Comparison of ENCODE assay signal across 22 cellular contexts in the genomic region with DNA sequence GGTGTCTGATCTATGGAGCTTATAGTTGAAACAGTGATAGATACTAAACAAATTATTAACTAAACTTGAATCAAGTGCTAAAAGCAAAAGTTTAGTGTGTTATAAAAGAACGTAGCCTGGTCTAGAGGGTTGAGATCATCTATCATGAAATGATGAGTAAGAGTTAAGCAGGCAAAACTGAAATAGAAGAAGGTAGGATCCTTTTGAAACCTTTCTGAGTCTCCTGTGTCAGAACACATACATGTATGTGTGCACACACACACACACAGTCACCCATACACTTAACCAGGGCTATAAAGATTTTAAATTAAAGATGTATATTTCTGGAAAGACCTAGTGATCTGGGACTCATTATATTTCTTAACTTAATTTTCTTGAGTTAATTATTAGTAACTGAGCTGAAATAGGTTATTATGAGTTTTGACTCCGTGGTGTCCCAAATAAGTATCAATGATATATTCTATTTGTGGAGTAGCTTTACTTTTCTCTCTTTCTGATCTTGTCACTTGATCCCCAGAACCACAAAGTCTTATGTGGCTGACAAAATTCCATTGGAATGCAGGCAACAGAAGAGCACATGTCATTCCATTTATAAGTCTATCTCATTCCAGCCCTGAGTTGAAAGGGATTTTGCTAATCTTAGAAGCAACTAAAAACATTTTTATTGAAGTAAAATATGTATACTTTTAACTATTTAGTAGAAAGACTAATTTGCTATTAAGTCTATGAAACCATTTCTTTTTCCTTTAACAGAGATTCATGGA.
DNase-seq lines count a peak whose midpoint lies in the region; ATAC-seq, FAIRE-seq and TF ChIP-seq lines count a peak whose summit lies in the region.
"Had no signal": no experiment of that assay in that cellular context is flagged by ENCODE, and none has a peak within 500 bp of the region (broad histone marks: within the 10 kb centered on the region; RNA-seq: fewer than 3 reads in every experiment).

No MANE protein-coding gene starts in this region.

- POLR2A ChIA-PET in T-cell (lab: Charles Lee) = no interaction called here

- no peak for ATAC-seq in heart left ventricle
- ATAC-seq in right cardiac atrium = no peak
- no peak for ATAC-seq in esophagus mucosa
- ATAC-seq in T-cell (replicated peaks in 1 of 4) = no peak
- ATAC-seq: left lung; stimulated activated naive CD8-positive, alpha-beta T cell treated with anti-CD3 and anti-CD28 coated beads, Interleukin-15, Interleukin-2, amounts not matched to agents 100 U/mL and 50 U/mL, for 24 hours had no signal

- H3K36me3 Mint-ChIP-seq in astrocyte (ENCODE audit: low read depth, unreplicated experiment) = no peaks in the 10 kb centered on the region
- H3K36me3 Mint-ChIP-seq in T-cell = no peaks in the 10 kb centered on the region
- H3K36me3 Mint-ChIP-seq: activated naive CD4-positive, alpha-beta T cell treated with anti-CD3 and anti-CD28 coated beads, Interleukin-2, amount 50 U/mL, for 24 hours had no signal

- FAIRE-seq in astrocyte (lab: Jason Lieb, UNC) = peak; percentile 67
- FAIRE-seq: HTR-8/SVneo had no signal

- TF ChIP-seq CTCF in heart left ventricle (IDR thresholded peaks at IDR 0.05) = no peak
- TF ChIP-seq CTCF in astrocyte (IDR thresholded peaks at IDR 0.05; ENCODE audit: insufficient read depth, low read depth, low read length) = no peak
- TF ChIP-seq CTCF in tibial artery (IDR thresholded peaks at IDR 0.05) = no peak

- no peaks in the 10 kb centered on the region for H3K9me3 Mint-ChIP-seq in astrocyte (ENCODE audit: unreplicated experiment)
- no peaks in the 10 kb centered on the region for H3K9me3 Mint-ChIP-seq in T-cell
- H3K9me3 Mint-ChIP-seq: activated naive CD4-positive, alpha-beta T cell treated with anti-CD3 and anti-CD28 coated beads, Interleukin-2, amount 50 U/mL, for 24 hours; activated T-cell treated with anti-CD3 and anti-CD28 coated beads, Interleukin-2, amount 50 U/mL, for 24 hours had no signal

- H3K4me3 Mint-ChIP-seq in astrocyte (ENCODE audit: unreplicated experiment) = no peak overlapping the region
- no peak overlapping the region for H3K4me3 Mint-ChIP-seq in T-cell
- H3K4me3 Mint-ChIP-seq: activated naive CD4-positive, alpha-beta T cell treated with anti-CD3 and anti-CD28 coated beads, Interleukin-2, amount 50 U/mL, for 24 hours; activated T-cell treated with anti-CD3 and anti-CD28 coated beads, Interleukin-2, amount 50 U/mL, for 24 hours had no signal

- H3K9ac ChIP-seq in astrocyte (ENCODE audit: low read length) = no peak overlapping the region

- H3K9me3 ChIP-seq in heart left ventricle = no peaks in the 10 kb centered on the region
- no peaks in the 10 kb centered on the region for H3K9me3 ChIP-seq in right cardiac atrium (ENCODE audit: control insufficient read depth, low read length)
- H3K9me3 ChIP-seq in astrocyte (ENCODE audit: insufficient read depth, low read depth, low read length) = no peaks in the 10 kb centered on the region
- H3K9me3 ChIP-seq in tibial artery = no peaks in the 10 kb centered on the region
- H3K9me3 ChIP-seq: left lung, upper lobe of left lung had no signal

- TF ChIP-seq POLR2A in heart left ventricle (IDR thresholded peaks at IDR 0.05) = no peak

- H3K36me3 ChIP-seq in heart left ventricle (peaks cover 0 to 23% (median 0%) of the 10 kb centered on the region in 9 donors), astrocyte (ENCODE audit: insufficient read depth, low read length) (peaks cover 34% of the 10 kb centered on the region), tibial artery (peaks cover 6 to 25% (median 6%) of the 10 kb centered on the region in 3 donors)
- H3K36me3 ChIP-seq: cardiac muscle cell, left lung, upper lobe of left lung had no signal

- H3K4me1 Mint-ChIP-seq in astrocyte (ENCODE audit: low read depth, unreplicated experiment) (peaks cover 13% of the 10 kb centered on the region), T-cell (no peaks in the 10 kb centered on the region)
- H3K4me1 Mint-ChIP-seq: activated naive CD4-positive, alpha-beta T cell treated with anti-CD3 and anti-CD28 coated beads, Interleukin-2, amount 50 U/mL, for 24 hours had no signal

- H3K4me1 ChIP-seq in heart left ventricle (peaks cover 0 to 51% (median 29%) of the 10 kb centered on the region in 12 donors), right cardiac atrium (ENCODE audit: control insufficient read depth, insufficient read depth, low read length) (peaks cover 11% of the 10 kb centered on the region), astrocyte (ENCODE audit: insufficient read depth, low read length) (peaks cover 9% of the 10 kb centered on the region), tibial artery (peaks cover 0 to 33% (median 14%) of the 10 kb centered on the region in 4 donors)
- H3K4me1 ChIP-seq: left lung, upper lobe of left lung had no signal

- H3K27me3 Mint-ChIP-seq in astrocyte (ENCODE audit: low read depth, unreplicated experiment) = no peaks in the 10 kb centered on the region
- H3K27me3 Mint-ChIP-seq in T-cell = peaks cover 16 to 17% of the 10 kb centered on the region in 2 donors

- WGBS in heart left ventricle, 4 donors = 46 to 79% (median 51%) methylated on average over 2 of the region's 2 CpGs
- 45% methylated on average over 2 of the region's 2 CpGs for WGBS in right cardiac atrium

- H3K4me3 ChIP-seq in heart left ventricle (no peak overlapping the region), right cardiac atrium (ENCODE audit: low read length) (no peak overlapping the region), astrocyte (ENCODE audit: insufficient read depth, low read depth, low read length) (no peak overlapping the region), tibial artery (no peak overlapping the region)
- H3K4me3 ChIP-seq: cardiac muscle cell, left lung, upper lobe of left lung had no signal

- intact Hi-C loops in heart left ventricle (cut with DNase I) (loop anchor here in 3 of 10 donors (5.0 to 10.0 kb wide), 2 partner anchors 37 to 200 kb away; partner anchors contain the start of gene GORAB (in 1 of the 3)), right cardiac atrium (cut with DNase I) (loop anchor here in 2 of 4 donors (10.0 kb wide), 2 partner anchors 50 to 60 kb away; no protein-coding TSS in a partner anchor), tibial artery (cut with DNase I; ENCODE audit: low total_unique reads) (no loop called here)

- DNase-seq in heart left ventricle (no peak), right cardiac atrium (no peak), astrocyte (ENCODE audit: low read depth) (peak; percentile 51), iris pigment epithelial cell (ENCODE audit: low read depth) (peak; percentile 71), tibial artery (no peak), NCI-H1436 (lab: John Stamatoyannopoulos, UW) (no peak), T-cell (no peak)
- DNase-seq: activated CD4-positive, alpha-beta T cell treated with anti-CD3 and anti-CD28 coated beads, Interleukin-2, amount 50 U/mL, for 48 hours; activated T-cell treated with anti-CD3 and anti-CD28 coated beads, Interleukin-2, amount 50 U/mL, for 24 hours; effector CD4-positive, alpha-beta T cell; left lung; NCI-H146; NCI-H2227 treated with DMSO at 0.1 percent for 48 hours; stimulated activated CD4-positive, alpha-beta T cell treated with anti-CD3 and anti-CD28 coated beads, Interleukin-12 subunit alpha, Interleukin-12 subunit beta, amount 100 ng/mL, for 4 hours; stimulated activated naive CD8-positive, alpha-beta T cell treated with anti-CD3 and anti-CD28 coated beads, Interleukin-15, Interleukin-2, amounts not matched to agents 100 U/mL and 50 U/mL, for 24 hours; upper lobe of left lung had no signal

- no peaks in the 10 kb centered on the region for H3K27me3 ChIP-seq in heart left ventricle
- no peaks in the 10 kb centered on the region for H3K27me3 ChIP-seq in right cardiac atrium (ENCODE audit: control insufficient read depth, insufficient read depth)
- H3K27me3 ChIP-seq in astrocyte (ENCODE audit: insufficient read depth, low read length) = no peaks in the 10 kb centered on the region
- H3K27me3 ChIP-seq in tibial artery = no peaks in the 10 kb centered on the region
- H3K27me3 ChIP-seq: cardiac muscle cell, left lung, upper lobe of left lung had no signal

- no peaks in the 10 kb centered on the region for H4K20me1 ChIP-seq in astrocyte (ENCODE audit: insufficient read depth, low read length)

- H3K27ac ChIP-seq in heart left ventricle = peak overlapping the region in 8 of 12 donors; percentile 7 to 65 (median 36)
- H3K27ac ChIP-seq in right cardiac atrium (ENCODE audit: low read length) = no peak overlapping the region
- H3K27ac ChIP-seq in astrocyte (ENCODE audit: low read depth, low read length) = no peak overlapping the region
- H3K27ac ChIP-seq in tibial artery = peak overlapping the region; percentile 0 to 15
- H3K27ac ChIP-seq: 22Rv1, C4-2B, cardiac muscle cell, left lung, upper lobe of left lung had no signal

- H3K27ac Mint-ChIP-seq in astrocyte (ENCODE audit: unreplicated experiment) = peak overlapping the region; percentile 51
- H3K27ac Mint-ChIP-seq in T-cell = no peak overlapping the region
- H3K27ac Mint-ChIP-seq: activated naive CD4-positive, alpha-beta T cell treated with anti-CD3 and anti-CD28 coated beads, Interleukin-2, amount 50 U/mL, for 24 hours; activated T-cell treated with anti-CD3 and anti-CD28 coated beads, Interleukin-2, amount 50 U/mL, for 24 hours had no signal

- H2AFZ ChIP-seq in astrocyte (ENCODE audit: low read depth, low read length) = no peak overlapping the region

- CTCF ChIA-PET in T-cell (lab: Charles Lee) = no interaction called here

- peak overlapping the region; percentile 0 for H3K4me2 ChIP-seq in astrocyte (ENCODE audit: low read length)

- H3K79me2 ChIP-seq in astrocyte (ENCODE audit: insufficient read depth, low read length) = no peaks in the 10 kb centered on the region

Comparison
In these comparisons a context has a peak if more than half of its experiments do, and no peak if none do; other contexts are left out.
1. H3K27ac ChIP-seq: peak in heart left ventricle (8 of 12) and tibial artery (2 of 2); none in right cardiac atrium (single experiment) and astrocyte (single experiment).
2. DNase-seq: peak in astrocyte (single experiment) and iris pigment epithelial cell (single experiment); none in heart left ventricle (0 of 5), right cardiac atrium (0 of 3), tibial artery (0 of 2), NCI-H1436 (single experiment) and T-cell (0 of 34).